In genomic region chr1:44354840-44355581, GRCh38 we compare ENCODE assay signal across 8 cellular contexts. TPM values are rescaled to one million over a fixed set of nuclear protein-coding genes. Genes with fewer than 3 reads are reported as not detected.
DNase-seq lines count a peak whose midpoint lies in the region; ATAC-seq lines count a peak whose summit lies in the region.

A gene with protein sequence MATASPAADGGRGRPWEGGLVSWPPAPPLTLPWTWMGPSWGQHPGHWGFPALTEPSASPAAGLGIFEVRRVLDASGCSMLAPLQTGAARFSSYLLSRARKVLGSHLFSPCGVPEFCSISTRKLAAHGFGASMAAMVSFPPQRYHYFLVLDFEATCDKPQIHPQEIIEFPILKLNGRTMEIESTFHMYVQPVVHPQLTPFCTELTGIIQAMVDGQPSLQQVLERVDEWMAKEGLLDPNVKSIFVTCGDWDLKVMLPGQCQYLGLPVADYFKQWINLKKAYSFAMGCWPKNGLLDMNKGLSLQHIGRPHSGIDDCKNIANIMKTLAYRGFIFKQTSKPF (minus strand): TSS chr1:44355257. CDS start chr1:44355026, 231 bp downstream.

- peak within 1 kb of the TSS; percentile 82 for H3K27ac Mint-ChIP-seq in dendritic cell treated with granulocyte-macrophage colony-stimulating factor and Interleukin-4, amounts not matched to agents 40 ng/mL and 50 ng/mL, for 4 days

- H3K4me3 Mint-ChIP-seq in dendritic cell treated with granulocyte-macrophage colony-stimulating factor and Interleukin-4, amounts not matched to agents 40 ng/mL and 50 ng/mL, for 4 days: peak within 1 kb of the TSS; percentile 85

- intact Hi-C loops in dendritic cell treated with granulocyte-macrophage colony-stimulating factor and Interleukin-4, amounts not matched to agents 40 ng/mL and 50 ng/mL, for 4 days (cut with micrococcal nuclease): no loop called here

- ATAC-seq in GM19372 (IDR thresholded peaks at IDR 0.05; ENCODE audit: low read depth, unreplicated experiment) (peak; percentile 97), HG03558 (IDR thresholded peaks at IDR 0.05; ENCODE audit: extremely low read depth, unreplicated experiment) (peak; percentile 79), left lobe of liver (peak; percentile 99)

- DNase-seq in C1 segment of cervical spinal cord (lab: John Stamatoyannopoulos, UW): peak; percentile 72 to 98 (median 96)
- DNase-seq in NCI-H748 treated with DMSO at 0.1 percent for 48 hours (lab: John Stamatoyannopoulos, UW): peak; percentile 86
- peak; percentile 90 to 95 for DNase-seq in activated CD4-positive, alpha-beta T cell treated with anti-CD3 and anti-CD28 coated beads, Interleukin-2, amount 50 U/mL, for 24 hours (ENCODE audit: low read depth in 1 of 2, low spot score in 1 of 2)
- DNase-seq in left lobe of liver (ENCODE audit: low spot score): peak; percentile 98
- DNase-seq in stimulated activated CD4-positive, alpha-beta T cell treated with anti-CD3 and anti-CD28 coated beads, Interleukin-2, amount 100 ng/mL, for 4 hours (ENCODE audit: low read depth): peak; percentile 95

- H3K36me3 Mint-ChIP-seq in dendritic cell treated with granulocyte-macrophage colony-stimulating factor and Interleukin-4, amounts not matched to agents 40 ng/mL and 50 ng/mL, for 4 days (ENCODE audit: low read depth): peaks cover 16% of the 10 kb centered on the region

- H3K4me1 Mint-ChIP-seq in dendritic cell treated with granulocyte-macrophage colony-stimulating factor and Interleukin-4, amounts not matched to agents 40 ng/mL and 50 ng/mL, for 4 days (ENCODE audit: low read depth): peaks cover 30% of the 10 kb centered on the region

- no peaks in the 10 kb centered on the region for H3K9me3 Mint-ChIP-seq in dendritic cell treated with granulocyte-macrophage colony-stimulating factor and Interleukin-4, amounts not matched to agents 40 ng/mL and 50 ng/mL, for 4 days

- no peaks in the 10 kb centered on the region for H3K27me3 Mint-ChIP-seq in dendritic cell treated with granulocyte-macrophage colony-stimulating factor and Interleukin-4, amounts not matched to agents 40 ng/mL and 50 ng/mL, for 4 days

RNA-seq across cellular contexts. Expression of the gene that starts here (rescaled TPM):
- 22.4 TPM for total RNA-seq in left lobe of liver

Comparison
In these comparisons a context has a peak if more than half of its experiments do, and no peak if none do; other contexts are left out.
1. Peak in every context shown above with its lines: DNase-seq and ATAC-seq.